1 cellular context compared by ENCODE assay signal in genomic region chr17:78214016-78214705, GRCh38.
TF ChIP-seq lines count a peak whose summit lies in the region.

TSS of gene BIRC5 (plus strand) at chr17:78214253. CDS start at chr17:78214317, 64 bp downstream.

TF ChIP-seq in HepG2, 621 proteins besides CTCF, POLR2A, EP300 and RAD21 (continued from another document and continues in another):
- TF ChIP-seq BCL3 (CRISPR knock-in tag; IDR thresholded peaks at IDR 0.05) (peak; percentile 66), KAT7 (CRISPR knock-in tag; IDR thresholded peaks at IDR 0.05; ENCODE audit: borderline replicate concordance) (peak; percentile 61; the same call in 1 of the 2 replicates), RAD51 (IDR thresholded peaks at IDR 0.05; ENCODE audit: borderline replicate concordance) (no peak), ZNF292 (CRISPR knock-in tag; IDR thresholded peaks at IDR 0.05; ENCODE audit: borderline replicate concordance, low read depth) (no peak), SNAI1 (CRISPR knock-in tag; IDR thresholded peaks at IDR 0.05; ENCODE audit: borderline replicate concordance) (peak; percentile 59; the same call in 1 of the 2 replicates), KLF15 (CRISPR knock-in tag; IDR thresholded peaks at IDR 0.05; ENCODE audit: borderline replicate concordance) (peak; percentile 87; the same call in 1 of the 2 replicates), GLI4 (CRISPR knock-in tag; IDR thresholded peaks at IDR 0.05; ENCODE audit: borderline replicate concordance) (peak; percentile 40; the same call in 1 of the 2 replicates), RXRB (CRISPR knock-in tag; IDR thresholded peaks at IDR 0.05; ENCODE audit: borderline replicate concordance) (peak; percentile 72), CEBPG (CRISPR knock-in tag; IDR thresholded peaks at IDR 0.05) (peak; percentile 35; the same call in 1 of the 2 replicates), ZBTB7A (CRISPR knock-in tag; IDR thresholded peaks at IDR 0.05) (no peak), ZNF577 (CRISPR knock-in tag; IDR thresholded peaks at IDR 0.05; ENCODE audit: borderline replicate concordance, low read depth) (no peak), SMAD3 (CRISPR knock-in tag; IDR thresholded peaks at IDR 0.05) (no peak), ZNF513 (CRISPR knock-in tag; conservative IDR thresholded peaks at IDR 0.05) (peak; percentile 99; the same call in 1 of the 2 replicates), FOXK1 (CRISPR knock-in tag; IDR thresholded peaks at IDR 0.05; ENCODE audit: borderline replicate concordance, low read depth) (peak; percentile 91), ZNF687 (CRISPR knock-in tag; IDR thresholded peaks at IDR 0.05) (peak; percentile 95), HBP1 (CRISPR knock-in tag; IDR thresholded peaks at IDR 0.05; ENCODE audit: low read depth) (peak; percentile 99), ZNF775 (CRISPR knock-in tag; IDR thresholded peaks at IDR 0.05; ENCODE audit: borderline replicate concordance) (peak; percentile 85; the same call in 1 of the 2 replicates), ZNF646 (CRISPR knock-in tag; IDR thresholded peaks at IDR 0.05) (no peak), PAWR (CRISPR knock-in tag; IDR thresholded peaks at IDR 0.05; ENCODE audit: borderline replicate concordance) (peak; percentile 99), ZNF841 (CRISPR knock-in tag; IDR thresholded peaks at IDR 0.05; ENCODE audit: borderline replicate concordance) (peak; percentile 91), CAMTA2 (CRISPR knock-in tag; IDR thresholded peaks at IDR 0.05; ENCODE audit: borderline replicate concordance) (no peak), KDM4B (CRISPR knock-in tag; IDR thresholded peaks at IDR 0.05) (no peak; the same call in 1 of the 2 replicates), HOMEZ (CRISPR knock-in tag; IDR thresholded peaks at IDR 0.05; ENCODE audit: low read depth) (0 out of 2 replicates have a peak, but pooled peaks have one; percentile 19), MED13 (CRISPR knock-in tag; IDR thresholded peaks at IDR 0.05) (0 out of 2 replicates have a peak, but pooled peaks have one; percentile 62), ZBTB33 (CRISPR knock-in tag; IDR thresholded peaks at IDR 0.05) (peak; percentile 51; the same call in 1 of the 2 replicates), ZNF329 (CRISPR knock-in tag; IDR thresholded peaks at IDR 0.05; ENCODE audit: low read depth) (no peak), ZNF430 (CRISPR knock-in tag; IDR thresholded peaks at IDR 0.05) (peak; percentile 89), PRMT3 (CRISPR knock-in tag; IDR thresholded peaks at IDR 0.05; ENCODE audit: borderline replicate concordance, low read depth) (peak; percentile 83), DMAP1 (CRISPR knock-in tag; IDR thresholded peaks at IDR 0.05) (peak; percentile 99), ZBTB43 (CRISPR knock-in tag; conservative IDR thresholded peaks at IDR 0.05) (no peak), HNRNPK (IDR thresholded peaks at IDR 0.05; ENCODE audit: low read depth, low read length, poor library complexity, severe bottlenecking) (peak; percentile 78), ISX (CRISPR knock-in tag; conservative IDR thresholded peaks at IDR 0.05) (no peak), MYNN (CRISPR knock-in tag; IDR thresholded peaks at IDR 0.05; ENCODE audit: low read depth) (no peak), PHF20 (CRISPR knock-in tag; IDR thresholded peaks at IDR 0.05) (peak; percentile 74), ZFP37 (CRISPR knock-in tag; IDR thresholded peaks at IDR 0.05; ENCODE audit: borderline replicate concordance) (0 out of 2 replicates have a peak, but pooled peaks have one; percentile 9), IRF1 (CRISPR knock-in tag; IDR thresholded peaks at IDR 0.05; ENCODE audit: low read depth) (no peak), U2AF1 (optimal IDR thresholded peaks at IDR 0.05; ENCODE audit: low read depth, low read length) (no peak)
